Comparison of ENCODE assay signal across 12 cellular contexts in the genomic region with DNA sequence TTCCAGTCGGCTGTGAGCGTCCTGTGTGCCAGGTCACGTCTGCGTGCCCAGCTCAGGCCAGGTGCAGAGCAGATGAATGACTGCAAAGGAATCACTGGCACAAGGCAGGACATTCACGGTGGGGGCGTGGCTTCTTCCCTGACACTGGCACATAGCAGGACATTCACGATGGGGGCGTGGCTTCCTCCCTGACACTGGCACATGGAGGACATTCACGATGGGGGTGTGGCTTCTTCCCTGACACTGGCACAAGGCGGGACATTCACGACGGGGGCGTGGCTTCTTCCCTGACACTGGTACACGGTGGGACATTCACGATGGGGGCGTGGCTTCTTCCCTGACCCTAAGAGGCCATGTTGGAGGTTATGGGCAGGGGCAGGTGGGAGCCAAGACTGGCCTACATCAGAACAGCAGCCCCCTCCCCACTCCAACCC.
DNase-seq lines count a peak whose midpoint lies in the region; ATAC-seq and TF ChIP-seq lines count a peak whose summit lies in the region.
"Had no signal": no experiment of that assay in that cellular context is flagged by ENCODE, and none has a peak within 500 bp of the region (broad histone marks: within the 10 kb centered on the region; RNA-seq: fewer than 3 reads in every experiment).

No MANE protein-coding gene starts in this region.

- H3K4me1 ChIP-seq in sigmoid colon (no peaks in the 10 kb centered on the region), tibial nerve (no peaks in the 10 kb centered on the region)

- no peak overlapping the region for H3K4me3 ChIP-seq in coronary artery
- H3K4me3 ChIP-seq in sigmoid colon = no peak overlapping the region
- no peak overlapping the region for H3K4me3 ChIP-seq in tibial nerve

- TF ChIP-seq EP300 in sigmoid colon (IDR thresholded peaks at IDR 0.05) = no peak
- TF ChIP-seq EP300 in tibial nerve (IDR thresholded peaks at IDR 0.05) = no peak

- peak; percentile 49 for DNase-seq in DMS 273 (lab: John Stamatoyannopoulos, UW; ENCODE audit: unreplicated experiment)
- no peak for DNase-seq in DMS 273 treated with DMSO at 0.1 percent for 48 hours (lab: John Stamatoyannopoulos, UW)
- peak; percentile 34 for DNase-seq in NCI-H774 (lab: John Stamatoyannopoulos, UW)
- peak; percentile 60 for DNase-seq in coronary artery (ENCODE audit: low spot score)
- peak; percentile 59 for DNase-seq in sigmoid colon
- no peak for DNase-seq in tibial nerve (ENCODE audit: low spot score in 2 of 2)
- no peak for DNase-seq in NCI-H345 (lab: John Stamatoyannopoulos, UW)
- DNase-seq: mesenchymal stem cell, NCI-H2171 treated with DMSO at 0.1 percent for 48 hours had no signal

- no peak for TF ChIP-seq POLR2A in sigmoid colon (IDR thresholded peaks at IDR 0.05)
- TF ChIP-seq POLR2A in tibial nerve (IDR thresholded peaks at IDR 0.05) = no peak

- H3K9me3 ChIP-seq in sigmoid colon (peaks cover 0 to under 1% (median 0%) of the 10 kb centered on the region in 4 donors), tibial nerve (peaks cover 0 to 4% (median 0%) of the 10 kb centered on the region in 4 donors)

- 15 to 54% methylated on average over 16 of the region's 16 CpGs for WGBS in sigmoid colon, 2 donors
- WGBS in tibial nerve, 2 donors = 28 to 34% methylated on average over 15 of the region's 16 CpGs

- peaks cover 0 to 40% (median 18%) of the 10 kb centered on the region in 3 donors for H3K27me3 ChIP-seq in sigmoid colon
- H3K27me3 ChIP-seq in tibial nerve = peaks cover 0 to 29% of the 10 kb centered on the region in 2 donors

- TF ChIP-seq CTCF in coronary artery (IDR thresholded peaks at IDR 0.05) (no peak), sigmoid colon (IDR thresholded peaks at IDR 0.05) (no peak), tibial nerve (IDR thresholded peaks at IDR 0.05) (no peak)

- H3K36me3 ChIP-seq in sigmoid colon = no peaks in the 10 kb centered on the region
- H3K36me3 ChIP-seq in tibial nerve = no peaks in the 10 kb centered on the region

- no peak for ATAC-seq in GM18511 (IDR thresholded peaks at IDR 0.05; ENCODE audit: unreplicated experiment)

- intact Hi-C loops in sigmoid colon (cut with DNase I) = no loop called here

- H3K27ac ChIP-seq in coronary artery (no peak overlapping the region), sigmoid colon (no peak overlapping the region), tibial nerve (no peak overlapping the region)
- H3K27ac ChIP-seq: 22Rv1, VCaP had no signal

Comparison
In these comparisons a context has a peak if more than half of its experiments do, and no peak if none do; other contexts are left out.
1. DNase-seq: peak in DMS 273 (single experiment), NCI-H774 (single experiment), coronary artery (single experiment) and sigmoid colon (single experiment); none in DMS 273 treated with DMSO at 0.1 percent for 48 hours (single experiment), tibial nerve (0 of 2) and NCI-H345 (single experiment).